14 cellular contexts compared by ENCODE assay signal in genomic region chr14:34766060-34766459, GRCh38. TPM values are rescaled to one million over a fixed set of nuclear protein-coding genes. Genes with fewer than 3 reads are reported as not detected.
DNase-seq lines count a peak whose midpoint lies in the region; ATAC-seq, FAIRE-seq and TF ChIP-seq lines count a peak whose summit lies in the region.
"Had no signal": no experiment of that assay in that cellular context is flagged by ENCODE, and none has a peak within 500 bp of the region (broad histone marks: within the 10 kb centered on the region; RNA-seq: fewer than 3 reads in every experiment).

No MANE protein-coding gene starts in this region.

- DNase-seq in A549 (ENCODE audit: low read depth in 1 of 2, low spot score in 1 of 2) (peak in 1 of 2 experiments; percentile 26), GM13977 (ENCODE audit: low spot score) (no peak), immature natural killer cell (no peak), ACHN (no peak)
- no peak for DNase-seq in naive thymus-derived CD4-positive, alpha-beta T cell
- DNase-seq: activated CD4-positive, alpha-beta T cell treated with anti-CD3 and anti-CD28 coated beads for 1 hour; gastrocnemius medialis; H7; NCI-H226 had no signal

- H3K4me3 Mint-ChIP-seq in immature natural killer cell, result no peak overlapping the region
- H3K4me3 Mint-ChIP-seq in naive thymus-derived CD4-positive, alpha-beta T cell, result no peak overlapping the region
- H3K4me3 Mint-ChIP-seq: T-helper 1 cell treated with Interleukin-12 subunit alpha and Interleukin-12 subunit beta and Interleukin-4 antibody, amounts not matched to agents 30 μg/mL and 1 μg/mL, for 36 hours had no signal

- H3K9me3 Mint-ChIP-seq in immature natural killer cell, result no peaks in the 10 kb centered on the region
- H3K9me3 Mint-ChIP-seq in naive thymus-derived CD4-positive, alpha-beta T cell, result no peaks in the 10 kb centered on the region
- H3K9me3 Mint-ChIP-seq: T-helper 1 cell treated with Interleukin-12 subunit alpha and Interleukin-12 subunit beta and Interleukin-4 antibody, amounts not matched to agents 30 μg/mL and 1 μg/mL, for 36 hours had no signal

- POLR2A ChIA-PET in A549 (lab: Yijun Ruan, JAX), result no interaction called here
- POLR2A ChIA-PET in naive thymus-derived CD4-positive, alpha-beta T cell (lab: Charles Lee), result no interaction called here

- no peak for TF ChIP-seq EP300 in A549 (IDR thresholded peaks at IDR 0.05)

- FAIRE-seq in A549 (lab: Jason Lieb, UNC), result peak; percentile 74

- WGBS in A549 (ENCODE audit: missing lambda C conversion rate), result 86% methylated on average over 3 of the region's 3 CpGs

- H3K4me2 ChIP-seq in A549, result no peak overlapping the region

- H3K9me3 ChIP-seq in A549, result no peaks in the 10 kb centered on the region
- H3K9me3 ChIP-seq in naive thymus-derived CD4-positive, alpha-beta T cell (ENCODE audit: control insufficient read depth in 2 of 3, low read length in 3 of 3), result no peaks in the 10 kb centered on the region
- H3K9me3 ChIP-seq: gastrocnemius medialis, prostate gland had no signal

- intact Hi-C loops in naive thymus-derived CD4-positive, alpha-beta T cell (cut with micrococcal nuclease), result no loop called here

- TF ChIP-seq CTCF in A549 (IDR thresholded peaks at IDR 0.05) (peak; percentile 41), GM13977 (IDR thresholded peaks at IDR 0.05; ENCODE audit: extremely low read depth, insufficient read depth, missing control alignments) (peak; percentile 11)

- H3K27me3 ChIP-seq in naive thymus-derived CD4-positive, alpha-beta T cell (ENCODE audit: control insufficient read depth in 2 of 2, insufficient read depth in 2 of 2, low read length in 2 of 2), result no peaks in the 10 kb centered on the region
- H3K27me3 ChIP-seq: gastrocnemius medialis had no signal

- in situ Hi-C loops in GM13977 (cut with MboI; ENCODE audit: low pct_unique_long_range_greater_than_20kb, low sequenced_read_pairs, unreplicated experiment), result no loop called here
- in situ Hi-C loops in ACHN (cut with HindIII; ENCODE audit: low pct_ligation_motif_present, low pct_unique_long_range_greater_than_20kb, low sequenced_read_pairs), result no loop called here

- H3K27me3 Mint-ChIP-seq in immature natural killer cell (ENCODE audit: low read depth in 3 of 3), result peaks cover 0 to 2% (median 0%) of the 10 kb centered on the region in 3 donors
- no peaks in the 10 kb centered on the region for H3K27me3 Mint-ChIP-seq in naive thymus-derived CD4-positive, alpha-beta T cell

- peaks cover 24 to 58% (median 29%) of the 10 kb centered on the region in 3 experiments for H3K36me3 ChIP-seq in naive thymus-derived CD4-positive, alpha-beta T cell (ENCODE audit: control insufficient read depth in 2 of 3, insufficient read depth in 3 of 3, low read length in 3 of 3)

- H3K4me1 Mint-ChIP-seq in immature natural killer cell, result peaks cover 5 to 34% of the 10 kb centered on the region in 2 donors
- H3K4me1 Mint-ChIP-seq in naive thymus-derived CD4-positive, alpha-beta T cell, result peaks cover 0 to 17% (median 4%) of the 10 kb centered on the region in 7 donors

- no peak for TF ChIP-seq POLR2A in A549 (IDR thresholded peaks at IDR 0.05; ENCODE audit: low read length)

- CTCF ChIA-PET in A549 (lab: Yijun Ruan, JAX), result interaction anchor here (0.9 to 1.7 kb wide), 4 partner anchors 11 to 131 kb away, joined by 3 to 4 read pairs (median 3); no protein-coding TSS in a partner anchor
- CTCF ChIA-PET in naive thymus-derived CD4-positive, alpha-beta T cell (lab: Charles Lee), result no interaction called here

- peaks cover 10 to 38% (median 22%) of the 10 kb centered on the region in 3 donors for H3K36me3 Mint-ChIP-seq in immature natural killer cell
- H3K36me3 Mint-ChIP-seq in naive thymus-derived CD4-positive, alpha-beta T cell, result peaks cover 5 to 42% (median 22%) of the 10 kb centered on the region in 5 donors

- no peaks in the 10 kb centered on the region for H3K4me1 ChIP-seq in A549
- H3K4me1 ChIP-seq in naive thymus-derived CD4-positive, alpha-beta T cell (ENCODE audit: control insufficient read depth in 2 of 2, insufficient read depth in 2 of 2, low read length in 2 of 2), result no peaks in the 10 kb centered on the region
- H3K4me1 ChIP-seq: gastrocnemius medialis, prostate gland had no signal

- H3K27ac ChIP-seq in A549, result no peak overlapping the region
- H3K27ac ChIP-seq in naive thymus-derived CD4-positive, alpha-beta T cell (ENCODE audit: low read depth, low read length), result no peak overlapping the region
- H3K27ac ChIP-seq: gastrocnemius medialis, prostate gland had no signal

- ATAC-seq in A549 (peak; percentile 56 to 70; a peak in 3 of 6 replicates), SK-N-SH treated with all-trans-retinoic acid at 6 μM for 48 hours (peak; percentile 41), GM21737 (IDR thresholded peaks at IDR 0.05; ENCODE audit: unreplicated experiment) (no peak), HG02938 (IDR thresholded peaks at IDR 0.05; ENCODE audit: unreplicated experiment) (no peak)
- no peak for ATAC-seq in naive thymus-derived CD4-positive, alpha-beta T cell
- ATAC-seq: gastrocnemius medialis had no signal

- TF ChIP-seq RAD21 in A549 (conservative IDR thresholded peaks at IDR 0.05 in 1 of 2, IDR thresholded peaks at IDR 0.05 in 1 of 2), result peak in 1 of 2 experiments; percentile 48; a peak in 2 of 5 replicates

- H3K27ac Mint-ChIP-seq in immature natural killer cell, result peak overlapping the region in 4 of 6 donors; percentile 2 to 66 (median 13)
- H3K27ac Mint-ChIP-seq in naive thymus-derived CD4-positive, alpha-beta T cell, result peak overlapping the region in 4 of 9 donors; percentile 14 to 56 (median 47)
- H3K27ac Mint-ChIP-seq: T-helper 1 cell treated with Interleukin-12 subunit alpha and Interleukin-12 subunit beta and Interleukin-4 antibody, amounts not matched to agents 30 μg/mL and 1 μg/mL, for 36 hours had no signal

- no peak overlapping the region for H3K4me3 ChIP-seq in A549
- no peak overlapping the region for H3K4me3 ChIP-seq in naive thymus-derived CD4-positive, alpha-beta T cell (ENCODE audit: low read length)
- H3K4me3 ChIP-seq: gastrocnemius medialis, prostate gland had no signal

TF ChIP-seq in A549, 52 proteins besides CTCF, POLR2A, EP300 and RAD21 (continues in another document):
- TF ChIP-seq EHF (CRISPR knock-in tag; IDR thresholded peaks at IDR 0.05) (no peak), POLR2AphosphoS2 (conservative IDR thresholded peaks at IDR 0.05; ENCODE audit: low read length) (no peak), BHLHE40 (IDR thresholded peaks at IDR 0.05; ENCODE audit: low read depth, low read length) (no peak), NPAS2 (CRISPR knock-in tag; IDR thresholded peaks at IDR 0.05; ENCODE audit: borderline replicate concordance) (no peak), HMGXB4 (CRISPR knock-in tag; IDR thresholded peaks at IDR 0.05; ENCODE audit: borderline replicate concordance) (no peak), RCOR1 (IDR thresholded peaks at IDR 0.05; ENCODE audit: low read depth, low read length) (no peak)

TF ChIP-seq in SK-N-SH treated with all-trans-retinoic acid at 6 μM for 48 hours, 23 proteins besides CTCF, POLR2A, EP300 and RAD21 (continues in another document):
- TF ChIP-seq ISL1 (CRISPR knock-in tag; IDR thresholded peaks at IDR 0.05) (no peak), ZNF565 (CRISPR knock-in tag; conservative IDR thresholded peaks at IDR 0.05; ENCODE audit: low read depth) (no peak), ZFP3 (CRISPR knock-in tag; IDR thresholded peaks at IDR 0.05) (no peak), ZC3H10 (CRISPR knock-in tag; IDR thresholded peaks at IDR 0.05) (no peak), GLIS3 (CRISPR knock-in tag; IDR thresholded peaks at IDR 0.05) (no peak), ZNF70 (CRISPR knock-in tag; IDR thresholded peaks at IDR 0.05) (no peak)
- TF ChIP-seq, protein P1, sequence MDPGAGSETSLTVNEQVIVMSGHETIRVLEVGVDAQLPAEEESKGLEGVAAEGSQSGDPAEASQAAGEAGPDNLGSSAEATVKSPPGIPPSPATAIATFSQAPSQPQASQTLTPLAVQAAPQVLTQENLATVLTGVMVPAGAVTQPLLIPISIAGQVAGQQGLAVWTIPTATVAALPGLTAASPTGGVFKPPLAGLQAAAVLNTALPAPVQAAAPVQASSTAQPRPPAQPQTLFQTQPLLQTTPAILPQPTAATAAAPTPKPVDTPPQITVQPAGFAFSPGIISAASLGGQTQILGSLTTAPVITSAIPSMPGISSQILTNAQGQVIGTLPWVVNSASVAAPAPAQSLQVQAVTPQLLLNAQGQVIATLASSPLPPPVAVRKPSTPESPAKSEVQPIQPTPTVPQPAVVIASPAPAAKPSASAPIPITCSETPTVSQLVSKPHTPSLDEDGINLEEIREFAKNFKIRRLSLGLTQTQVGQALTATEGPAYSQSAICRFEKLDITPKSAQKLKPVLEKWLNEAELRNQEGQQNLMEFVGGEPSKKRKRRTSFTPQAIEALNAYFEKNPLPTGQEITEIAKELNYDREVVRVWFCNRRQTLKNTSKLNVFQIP (CRISPR knock-in tag; IDR thresholded peaks at IDR 0.05; ENCODE audit: borderline replicate concordance, low read depth), result no peak
- TF ChIP-seq, protein P2, sequence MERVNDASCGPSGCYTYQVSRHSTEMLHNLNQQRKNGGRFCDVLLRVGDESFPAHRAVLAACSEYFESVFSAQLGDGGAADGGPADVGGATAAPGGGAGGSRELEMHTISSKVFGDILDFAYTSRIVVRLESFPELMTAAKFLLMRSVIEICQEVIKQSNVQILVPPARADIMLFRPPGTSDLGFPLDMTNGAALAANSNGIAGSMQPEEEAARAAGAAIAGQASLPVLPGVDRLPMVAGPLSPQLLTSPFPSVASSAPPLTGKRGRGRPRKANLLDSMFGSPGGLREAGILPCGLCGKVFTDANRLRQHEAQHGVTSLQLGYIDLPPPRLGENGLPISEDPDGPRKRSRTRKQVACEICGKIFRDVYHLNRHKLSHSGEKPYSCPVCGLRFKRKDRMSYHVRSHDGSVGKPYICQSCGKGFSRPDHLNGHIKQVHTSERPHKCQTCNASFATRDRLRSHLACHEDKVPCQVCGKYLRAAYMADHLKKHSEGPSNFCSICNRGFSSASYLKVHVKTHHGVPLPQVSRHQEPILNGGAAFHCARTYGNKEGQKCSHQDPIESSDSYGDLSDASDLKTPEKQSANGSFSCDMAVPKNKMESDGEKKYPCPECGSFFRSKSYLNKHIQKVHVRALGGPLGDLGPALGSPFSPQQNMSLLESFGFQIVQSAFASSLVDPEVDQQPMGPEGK (CRISPR knock-in tag; IDR thresholded peaks at IDR 0.05; ENCODE audit: borderline replicate concordance), result no peak

RNA-seq across cellular contexts. Expression of gene CFL2, which starts 51.7 kb away (rescaled TPM):
- 144 and 167 TPM in 2 replicates for polyA plus RNA-seq in A549 (2011; rRNA removed)
- 29.1 and 30.7 TPM in 2 replicates for polyA plus RNA-seq in A549 (2012; cell fraction: cytosol; rRNA removed)
- polyA plus RNA-seq in A549 (2012; cell fraction: nucleus; rRNA removed), result 7.2 and 13.0 TPM in 2 replicates
- 105 to 116 TPM (median 105 TPM) in 3 replicates for polyA plus RNA-seq in A549 (2017; fragmentation: RNase III; extraction: RNeasy Plus Mini Kit Qiagen cat#74134 plus additional on column Dnase treatment)
- polyA minus RNA-seq in A549 (2011; rRNA and poly(A)+ RNA removed), result 33.0 and 37.8 TPM in 2 replicates
- 10 to 100 TPM in 2 of 3 donors, 1 to 10 TPM in 1; 9.2 to 16.1 (median 13.2) TPM for polyA plus RNA-seq in immature natural killer cell
- total RNA-seq in naive thymus-derived CD4-positive, alpha-beta T cell, result 10 to 100 TPM in 4 of 5 experiments, 1 to 10 TPM in 1; 5.2 to 34.2 (median 11.7) TPM
- polyA plus RNA-seq in naive thymus-derived CD4-positive, alpha-beta T cell, result 1 to 10 TPM; 3.6 to 6.3 TPM

Comparison
In these comparisons a context has a peak if more than half of its experiments do, and no peak if none do; other contexts are left out.
1. ATAC-seq: peak in A549 (2 of 2) and SK-N-SH treated with all-trans-retinoic acid at 6 μM for 48 hours (single experiment); none in naive thymus-derived CD4-positive, alpha-beta T cell (single experiment), GM21737 (single experiment) and HG02938 (single experiment).